In genomic region chr7:76064208-76064970, GRCh38 we compare ENCODE assay signal across 17 cellular contexts.
"Had no signal": no experiment of that assay in that cellular context is flagged by ENCODE, and none has a peak within 500 bp of the region (broad histone marks: within the 10 kb centered on the region; RNA-seq: fewer than 3 reads in every experiment).

No MANE protein-coding gene starts in this region.

- ATAC-seq: gastroesophageal sphincter, left lung, natural killer cell, sciatic nerve had no signal

- H3K36me3 ChIP-seq: neural progenitor cell, uterus had no signal

- H3K27ac ChIP-seq: gastroesophageal sphincter, left lung, neural progenitor cell, thoracic aorta, uterus had no signal

- FAIRE-seq: endothelial cell of umbilical vein had no signal

- H3K9ac ChIP-seq: neural progenitor cell had no signal

- H3K9me3 ChIP-seq: gastroesophageal sphincter, left lung, thoracic aorta, uterus had no signal

- H3K27me3 ChIP-seq: gastroesophageal sphincter, left lung, neural progenitor cell, uterus had no signal

- DNase-seq: activated CD8-positive, alpha-beta memory T cell treated with anti-CD3 and anti-CD28 coated beads for 24 hours; activated gamma-delta T cell; activated naive CD4-positive, alpha-beta T cell treated with anti-CD3 and anti-CD28 coated beads, Interleukin-2, amount 10 ng/mL, durations not matched to agents 7 days and 5 days; central memory CD4-positive, alpha-beta T cell; immature natural killer cell; left lung; mesendoderm; natural killer cell; occipital lobe; uterus had no signal

- H3K4me3 ChIP-seq: gastroesophageal sphincter, left lung, lung, neural progenitor cell, skin epidermis, thoracic aorta, uterus had no signal

- H3K4me1 ChIP-seq: neural progenitor cell, uterus had no signal
